ENCODE assay signal across 12 cellular contexts in genomic region chr9:76530458-76531100, GRCh38.
DNase-seq lines count a peak whose midpoint lies in the region; ATAC-seq and TF ChIP-seq lines count a peak whose summit lies in the region.
"Had no signal": no experiment of that assay in that cellular context is flagged by ENCODE, and none has a peak within 500 bp of the region (broad histone marks: within the 10 kb centered on the region; RNA-seq: fewer than 3 reads in every experiment).

No MANE protein-coding gene starts in this region.

- no peak for DNase-seq in activated CD4-positive, alpha-beta T cell treated with anti-CD3 and anti-CD28 coated beads, Interleukin-2, amount 10 ng/mL, durations not matched to agents 7 days and 5 days
- DNase-seq in activated CD4-positive, alpha-beta T cell treated with anti-CD3 and anti-CD28 coated beads for 1 hour, result no peak
- peak; percentile 82 for DNase-seq in fibroblast of gingiva (ENCODE audit: low read depth)
- no peak for DNase-seq in stimulated activated CD4-positive, alpha-beta T cell treated with anti-CD3 and anti-CD28 coated beads, Interleukin-4, amount 100 ng/mL, for 4 hours
- DNase-seq: lower lobe of right lung, PC-3, small intestine had no signal

- H3K79me2 ChIP-seq in KMS-11 (ENCODE audit: insufficient read depth, low read depth), result no peaks in the 10 kb centered on the region

- H3K4me1 Mint-ChIP-seq in activated CD4-positive, alpha-beta T cell treated with anti-CD3 and anti-CD28 coated beads, Interleukin-2, amount 10 ng/mL, durations not matched to agents 7 days and 5 days, result peaks cover 9% of the 10 kb centered on the region

- peak overlapping the region; percentile 57; the same call in 1 of the 2 replicates for H3K4me2 ChIP-seq in KMS-11

- H3K9ac ChIP-seq in KMS-11, result peak overlapping the region; percentile 18; the same call in 1 of the 2 replicates

- no peaks in the 10 kb centered on the region for H3K36me3 Mint-ChIP-seq in activated CD4-positive, alpha-beta T cell treated with anti-CD3 and anti-CD28 coated beads, Interleukin-2, amount 10 ng/mL, durations not matched to agents 7 days and 5 days (ENCODE audit: low read depth)

- no peaks in the 10 kb centered on the region for H3K27me3 Mint-ChIP-seq in activated CD4-positive, alpha-beta T cell treated with anti-CD3 and anti-CD28 coated beads, Interleukin-2, amount 10 ng/mL, durations not matched to agents 7 days and 5 days

- no peaks in the 10 kb centered on the region for H3K36me3 ChIP-seq in KMS-11 (ENCODE audit: insufficient read depth)
- H3K36me3 ChIP-seq: esophagus muscularis mucosa, lower lobe of right lung had no signal

- H4K20me1 ChIP-seq in KMS-11 (ENCODE audit: insufficient read depth), result no peaks in the 10 kb centered on the region

- ATAC-seq in HG03045 (IDR thresholded peaks at IDR 0.05; ENCODE audit: unreplicated experiment) (no peak), GM18867 (IDR thresholded peaks at IDR 0.05; ENCODE audit: unreplicated experiment) (no peak)
- ATAC-seq: PC-3 had no signal

- H3K27ac ChIP-seq in KMS-11 (peak overlapping the region; percentile 41; the same call in 1 of the 2 replicates), skin epidermis (peak overlapping the region in 11 of 21 experiments; percentile 12 to 80 (median 31))
- H3K27ac ChIP-seq: esophagus muscularis mucosa, lower lobe of right lung had no signal

- peak overlapping the region; percentile 62 for H2AFZ ChIP-seq in KMS-11 (ENCODE audit: low read depth)

- POLR2A ChIA-PET in activated CD4-positive, alpha-beta T cell treated with anti-CD3 and anti-CD28 coated beads, Interleukin-2, amount 10 ng/mL, durations not matched to agents 7 days and 5 days (lab: Charles Lee), result no interaction called here

- no peaks in the 10 kb centered on the region for H3K27me3 ChIP-seq in KMS-11 (ENCODE audit: insufficient read depth, low read depth)

- peaks cover 15% of the 10 kb centered on the region for H3K4me1 ChIP-seq in KMS-11 (ENCODE audit: low read depth, poor library complexity, severe bottlenecking)
- H3K4me1 ChIP-seq: lower lobe of right lung had no signal

- H3K27ac Mint-ChIP-seq in activated CD4-positive, alpha-beta T cell treated with anti-CD3 and anti-CD28 coated beads, Interleukin-2, amount 10 ng/mL, durations not matched to agents 7 days and 5 days, result peak overlapping the region; percentile 46

- H3K4me3 ChIP-seq in KMS-11 (IDR thresholded peaks at IDR 0.05; ENCODE audit: insufficient read depth, low read depth, low read length) (no peak overlapping the region), skin epidermis (no peak overlapping the region)
- H3K4me3 ChIP-seq: esophagus muscularis mucosa, lower lobe of right lung had no signal

- CTCF ChIA-PET in activated CD4-positive, alpha-beta T cell treated with anti-CD3 and anti-CD28 coated beads, Interleukin-2, amount 10 ng/mL, durations not matched to agents 7 days and 5 days (lab: Charles Lee), result interaction anchor here (0.5 to 0.6 kb wide), 2 partner anchors 24 to 145 kb away, joined by 3 read pairs; no protein-coding TSS in a partner anchor

- H3K9me3 Mint-ChIP-seq in activated CD4-positive, alpha-beta T cell treated with anti-CD3 and anti-CD28 coated beads, Interleukin-2, amount 10 ng/mL, durations not matched to agents 7 days and 5 days, result peaks cover 2% of the 10 kb centered on the region

- TF ChIP-seq CTCF in KMS-11 (conservative IDR thresholded peaks at IDR 0.05; ENCODE audit: low read depth, low read length), result no peak

- no peak overlapping the region for H3K4me3 Mint-ChIP-seq in activated CD4-positive, alpha-beta T cell treated with anti-CD3 and anti-CD28 coated beads, Interleukin-2, amount 10 ng/mL, durations not matched to agents 7 days and 5 days
